In genomic region chr4:138761638-138762205, GRCh38 we compare ENCODE assay signal across 1 cellular context.
TF ChIP-seq lines count a peak whose summit lies in the region.

No MANE protein-coding gene starts in this region.

TF ChIP-seq in IMR-90, 13 proteins besides CTCF, POLR2A, EP300 and RAD21:
- no peak for TF ChIP-seq SMC3 (IDR thresholded peaks at IDR 0.05; ENCODE audit: low read depth, low read length)
